ENCODE assay signal across 19 cellular contexts in genomic region chr6:15987569-15987968, GRCh38.
DNase-seq lines count a peak whose midpoint lies in the region; ATAC-seq and TF ChIP-seq lines count a peak whose summit lies in the region.
"Had no signal": no experiment of that assay in that cellular context is flagged by ENCODE, and none has a peak within 500 bp of the region (broad histone marks: within the 10 kb centered on the region; RNA-seq: fewer than 3 reads in every experiment).

No MANE protein-coding gene starts in this region.

- no peak overlapping the region for H3K14ac ChIP-seq in IMR-90 (replicated peaks; ENCODE audit: low read depth, low read length)

- dilution Hi-C loops in IMR-90 (cut with HindIII; ENCODE audit: low sequenced_read_pairs, unreplicated experiment) = no loop called here

- H3K56ac ChIP-seq in IMR-90 (ENCODE audit: extremely low read depth, insufficient read depth, low read length) = no peak overlapping the region

- TF ChIP-seq RAD21 in IMR-90 (IDR thresholded peaks at IDR 0.05; ENCODE audit: low read length) = no peak

- no peak overlapping the region for H2BK20ac ChIP-seq in IMR-90 (ENCODE audit: low read depth, low read length)

- H3K27ac ChIP-seq in IMR-90 (ENCODE audit: insufficient read depth, low read length) (no peak overlapping the region), foreskin keratinocyte (no peak overlapping the region)
- H3K27ac ChIP-seq: left ventricle myocardium inferior, sigmoid colon, stomach had no signal

- no peak overlapping the region for H2AFZ ChIP-seq in IMR-90 (replicated peaks; ENCODE audit: low read length, poor library complexity)

- POLR2A ChIA-PET in IMR-90 (lab: Charles Lee; ENCODE audit: unreplicated experiment) = no interaction called here

- H3K9me3 ChIP-seq in IMR-90 (ENCODE audit: control insufficient read depth, insufficient read depth, low read length) (no peaks in the 10 kb centered on the region), NT2/D1 (ENCODE audit: insufficient read depth, low read length) (no peaks in the 10 kb centered on the region)
- H3K9me3 ChIP-seq: left ventricle myocardium inferior, sigmoid colon, stomach had no signal

- no TSS peak for BruUV-seq in IMR-90 (replicated peaks; lab: Mats Ljungman, UMichigan)

- no peak overlapping the region for H4K8ac ChIP-seq in IMR-90 (ENCODE audit: low read depth in 2 of 2, low read length in 2 of 2)

- intact Hi-C loops in IMR-90 (cut with micrococcal nuclease) = no loop called here

- H3K27me3 ChIP-seq in IMR-90 (ENCODE audit: control insufficient read depth, insufficient read depth, low read length) (peaks cover 8% of the 10 kb centered on the region), NT2/D1 (ENCODE audit: insufficient read depth, insufficient read length) (no peaks in the 10 kb centered on the region), foreskin keratinocyte (no peaks in the 10 kb centered on the region)
- H3K27me3 ChIP-seq: sigmoid colon, stomach had no signal

- DNase-seq in AG08395 (ENCODE audit: low spot score) (peak; percentile 5), IMR-90 (peak; percentile 16), NT2/D1 (ENCODE audit: low read depth, low spot score) (peak; percentile 30), foreskin keratinocyte (peak in 1 of 2 donors; percentile 29), kidney glomerular epithelial cell (lab: John Stamatoyannopoulos, UW) (no peak)
- no peak for DNase-seq in activated CD4-positive, alpha-beta T cell treated with anti-CD3 and anti-CD28 coated beads for 4 hours
- no peak for DNase-seq in stimulated activated CD4-positive, alpha-beta T cell treated with anti-CD3 and anti-CD28 coated beads, Interleukin-4, amount 100 ng/mL, for 24 hours
- DNase-seq: activated CD4-positive, alpha-beta T cell treated with anti-CD3 and anti-CD28 coated beads for 48 hours; AML-193; aorta; effector CD4-positive, alpha-beta T cell; glutamatergic neuron; left ventricle myocardium inferior; NCI-H1694 treated with DMSO at 0.1 percent for 48 hours; sigmoid colon; stomach; T-helper 1 cell had no signal

- TF ChIP-seq POLR2A in IMR-90 (IDR thresholded peaks at IDR 0.05; ENCODE audit: low read depth, low read length) = no peak

- TF ChIP-seq CTCF in IMR-90 (conservative IDR thresholded peaks at IDR 0.05; ENCODE audit: low read depth, low read length) (no peak), foreskin keratinocyte (conservative IDR thresholded peaks at IDR 0.05) (no peak)

- no peak overlapping the region for H3K4me2 ChIP-seq in IMR-90 (ENCODE audit: low read depth, low read length)

- no peak overlapping the region for H4K91ac ChIP-seq in IMR-90 (ENCODE audit: insufficient read depth, low read depth, low read length)

- ATAC-seq in IMR-90 (ENCODE audit: low read depth) (no peak), foreskin keratinocyte (peak; percentile 35), GM18520 (IDR thresholded peaks at IDR 0.05; ENCODE audit: unreplicated experiment) (no peak)
- ATAC-seq: activated T-helper 17 cell treated with anti-CD3 and anti-CD28 coated beads, Interleukin-2, amount 50 U/mL, for 72 hours had no signal

- H3K4me3 ChIP-seq in IMR-90 (ENCODE audit: insufficient read depth, low read depth, low read length) (no peak overlapping the region), NT2/D1 (ENCODE audit: insufficient read length, low read depth) (no peak overlapping the region)
- H3K4me3 ChIP-seq: left ventricle myocardium inferior, sigmoid colon, stomach had no signal

- in situ Hi-C loops in IMR-90 (cut with MboI; ENCODE audit: low sequenced_read_pairs) = no loop called here

- no peak overlapping the region for H2BK15ac ChIP-seq in IMR-90 (ENCODE audit: low read depth, low read length)

- H3K4ac ChIP-seq in IMR-90 (ENCODE audit: low read depth, low read length) = no peak overlapping the region

- H2BK120ac ChIP-seq in IMR-90 (ENCODE audit: low read depth, low read length) = no peak overlapping the region

- H4K5ac ChIP-seq in IMR-90 (ENCODE audit: low read depth, low read length) = no peak overlapping the region

- H3K36me3 ChIP-seq in IMR-90 (ENCODE audit: control insufficient read depth, insufficient read depth, low read length) = no peaks in the 10 kb centered on the region
- H3K36me3 ChIP-seq in NT2/D1 (ENCODE audit: insufficient read depth, insufficient read length, low read length) = no peaks in the 10 kb centered on the region
- H3K36me3 ChIP-seq: left ventricle myocardium inferior, sigmoid colon, stomach had no signal

- 17% methylated on average over 1 of the region's 6 CpGs; no CpG with 5 or more reads in 1 of the 2 experiments for WGBS in IMR-90 (ENCODE audit: extremely low coverage in 2 of 2, insufficient read length in 1 of 2), 2 experiments

- H3K18ac ChIP-seq in IMR-90 (ENCODE audit: low read depth, low read length) = no peak overlapping the region

- no peaks in the 10 kb centered on the region for H3K79me1 ChIP-seq in IMR-90 (ENCODE audit: low read depth in 1 of 2, low read length in 2 of 2)

- no peaks in the 10 kb centered on the region; the same call in 1 of the 2 replicates for H3K9me1 ChIP-seq in IMR-90 (ENCODE audit: insufficient read depth, low read length)

- no peak overlapping the region for H2AK9ac ChIP-seq in IMR-90 (replicated peaks; ENCODE audit: low read depth, low read length, poor library complexity)

- no peak overlapping the region for H2AK5ac ChIP-seq in IMR-90 (ENCODE audit: low read depth, low read length)

- no peak overlapping the region for H2BK5ac ChIP-seq in IMR-90 (ENCODE audit: low read depth, low read length, poor library complexity, severe bottlenecking)

- H3K4me1 ChIP-seq in IMR-90 (ENCODE audit: control insufficient read depth, insufficient read depth, low read length) = no peaks in the 10 kb centered on the region
- H3K4me1 ChIP-seq in NT2/D1 (ENCODE audit: insufficient read depth, insufficient read length) = no peaks in the 10 kb centered on the region
- no peaks in the 10 kb centered on the region for H3K4me1 ChIP-seq in foreskin keratinocyte
- H3K4me1 ChIP-seq: left ventricle myocardium inferior, sigmoid colon had no signal

- no peak overlapping the region for H3K23ac ChIP-seq in IMR-90 (ENCODE audit: low read depth, low read length)

- H4K20me1 ChIP-seq in IMR-90 (ENCODE audit: insufficient read depth, low read length) = no peaks in the 10 kb centered on the region

- H3K9ac ChIP-seq in IMR-90 (ENCODE audit: low read depth, low read length) = no peak overlapping the region
- H3K9ac ChIP-seq in NT2/D1 (ENCODE audit: insufficient read length, low read depth) = no peak overlapping the region

- CTCF ChIA-PET in IMR-90 (lab: Yijun Ruan, JAX) = no interaction called here

TF ChIP-seq in IMR-90, 13 proteins besides CTCF, POLR2A, EP300 and RAD21:
- TF ChIP-seq MAFK (IDR thresholded peaks at IDR 0.05; ENCODE audit: low read depth, low read length) = no peak
- TF ChIP-seq NFE2L2 (IDR thresholded peaks at IDR 0.05; ENCODE audit: low read depth, low read length) = no peak
- no peak for TF ChIP-seq BHLHE40 (IDR thresholded peaks at IDR 0.05; ENCODE audit: low read depth, low read length)
- TF ChIP-seq MAZ (IDR thresholded peaks at IDR 0.05; ENCODE audit: borderline replicate concordance, low read depth, low read length) = no peak
- TF ChIP-seq MXI1 (IDR thresholded peaks at IDR 0.05; ENCODE audit: borderline replicate concordance, low read depth, low read length) = no peak
- TF ChIP-seq RCOR1 (IDR thresholded peaks at IDR 0.05; ENCODE audit: insufficient replicate concordance, low read length) = no peak
- no peak for TF ChIP-seq ELK1 (IDR thresholded peaks at IDR 0.05; ENCODE audit: borderline replicate concordance, low read depth, low read length)
- no peak for TF ChIP-seq CEBPB (IDR thresholded peaks at IDR 0.05; ENCODE audit: low read depth, low read length)
- TF ChIP-seq SMC3 (IDR thresholded peaks at IDR 0.05; ENCODE audit: low read depth, low read length) = no peak
- TF ChIP-seq CHD1 (IDR thresholded peaks at IDR 0.05; ENCODE audit: low read depth, low read length) = no peak
- no peak for TF ChIP-seq RFX5 (IDR thresholded peaks at IDR 0.05; ENCODE audit: low read depth, low read length)
- TF ChIP-seq USF2 (IDR thresholded peaks at IDR 0.05; ENCODE audit: low read depth, low read length) = no peak
- TF ChIP-seq FOS (IDR thresholded peaks at IDR 0.05; ENCODE audit: low read depth, low read length) = no peak

Comparison
In these comparisons a context has a peak if more than half of its experiments do, and no peak if none do; other contexts are left out.
1. DNase-seq: peak in AG08395 (single experiment), IMR-90 (single experiment) and NT2/D1 (single experiment); none in activated CD4-positive, alpha-beta T cell treated with anti-CD3 and anti-CD28 coated beads for 4 hours (0 of 2), stimulated activated CD4-positive, alpha-beta T cell treated with anti-CD3 and anti-CD28 coated beads, Interleukin-4, amount 100 ng/mL, for 24 hours (single experiment) and kidney glomerular epithelial cell (single experiment).